8 cellular contexts compared by ENCODE assay signal in the genomic region with DNA sequence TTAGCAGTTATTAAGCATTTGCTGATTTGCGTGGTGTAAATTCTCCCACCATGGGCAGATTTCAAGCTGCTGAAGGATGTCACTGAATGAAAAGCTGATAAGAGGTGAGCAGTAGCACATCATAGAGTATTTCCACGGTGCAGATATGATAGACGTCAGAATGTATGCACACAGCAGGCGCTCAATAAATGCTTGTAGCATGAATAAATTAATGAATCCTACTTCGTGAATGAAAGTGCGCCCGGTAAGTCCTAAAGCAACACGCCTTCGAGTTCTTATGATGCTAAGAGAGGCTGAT. TPM values are rescaled to one million over a fixed set of nuclear protein-coding genes. Genes with fewer than 3 reads are reported as not detected.
DNase-seq lines count a peak whose midpoint lies in the region; ATAC-seq and TF ChIP-seq lines count a peak whose summit lies in the region.

No MANE protein-coding gene starts in this region.

- H3K4me3 ChIP-seq in GM23338 = peak overlapping the region; percentile 49
- peak overlapping the region in 1 of 2 donors; percentile 49 for H3K4me3 ChIP-seq in foreskin fibroblast (ENCODE audit: low read depth in 1 of 2, low read length in 2 of 2)
- peak overlapping the region; percentile 5 to 79 (median 63) for H3K4me3 ChIP-seq in skin epidermis

- TF ChIP-seq CTCF in GM23338 (conservative IDR thresholded peaks at IDR 0.05; ENCODE audit: low read depth in 2 of 2) (no peak), foreskin fibroblast (IDR thresholded peaks at IDR 0.05; ENCODE audit: low read depth, low read length) (peak; percentile 8)

- intact Hi-C loops in left colon (cut with DNase I, micrococcal nuclease) = no loop called here

- H3K27ac Mint-ChIP-seq in GM23338 (peak overlapping the region; percentile 19), T-cell (no peak overlapping the region)

- no peak for DNase-seq in GM23338 (ENCODE audit: low spot score)
- no peak for DNase-seq in T-cell
- no peak for DNase-seq in foreskin fibroblast
- no peak for DNase-seq in left colon
- no peak for DNase-seq in HPDE6-E6E7 (ENCODE audit: extremely low spot score)
- DNase-seq in 8988T = no peak

- H3F3A ChIP-seq in GM23338 (replicated peaks; ENCODE audit: low read depth) = peaks cover 6% of the 10 kb centered on the region

- H3K9me2 ChIP-seq in GM23338 (ENCODE audit: insufficient read depth) = no peaks in the 10 kb centered on the region

- H3K9me3 Mint-ChIP-seq in GM23338 = no peaks in the 10 kb centered on the region
- H3K9me3 Mint-ChIP-seq in T-cell = no peaks in the 10 kb centered on the region

- peaks cover 2% of the 10 kb centered on the region for H3K27me3 Mint-ChIP-seq in GM23338 (ENCODE audit: insufficient read depth, low read depth, poor library complexity)
- H3K27me3 Mint-ChIP-seq in T-cell = no peaks in the 10 kb centered on the region

- H3K36me3 Mint-ChIP-seq in GM23338 (ENCODE audit: low read depth) = peaks cover 11% of the 10 kb centered on the region
- peaks cover 15% of the 10 kb centered on the region for H3K36me3 Mint-ChIP-seq in T-cell

- H3K27ac ChIP-seq in GM23338 (ENCODE audit: low read depth) (peak overlapping the region; percentile 70), skin epidermis (peak overlapping the region in 1 of 21 experiments; percentile 35)

- H3K4me1 ChIP-seq in GM23338 (ENCODE audit: insufficient read depth) = peaks cover 22% of the 10 kb centered on the region

- no peaks in the 10 kb centered on the region for H3K27me3 ChIP-seq in GM23338 (ENCODE audit: insufficient read depth)

- peak overlapping the region; percentile 74 for H3K4me2 ChIP-seq in GM23338

- CTCF ChIA-PET in T-cell (lab: Charles Lee) = no interaction called here

- H4K20me1 ChIP-seq in GM23338 (replicated peaks; ENCODE audit: insufficient read depth) = 0 out of 2 replicates have a peak, but pooled peaks cover 10% of the 10 kb centered on the region

- H3K4me1 Mint-ChIP-seq in GM23338 (peaks cover 18% of the 10 kb centered on the region), T-cell (peaks cover 30 to 37% (median 30%) of the 10 kb centered on the region in 3 donors)

- H2AFZ ChIP-seq in GM23338 = peak overlapping the region; percentile 43

- H3K4me3 Mint-ChIP-seq in GM23338 (peak overlapping the region; percentile 53), T-cell (peak overlapping the region; percentile 54 to 63 (median 58))

- ATAC-seq in GM23338 (no peak), T-cell (replicated peaks in 1 of 4) (peak in 1 of 4 experiments; percentile 26), left colon (no peak), HG03342 (IDR thresholded peaks at IDR 0.05; ENCODE audit: unreplicated experiment) (no peak)

- H3K36me3 ChIP-seq in GM23338 (ENCODE audit: insufficient read depth) = peaks cover 7% of the 10 kb centered on the region; the same call in 1 of the 2 replicates

- POLR2A ChIA-PET in T-cell (lab: Charles Lee) = interaction anchor here in 1 of 2 donors (0.6 kb wide), 1 partner anchor 533 kb away, joined by 6 read pairs; a partner anchor contains a TSS

- peaks cover 41% of the 10 kb centered on the region for H3K79me2 ChIP-seq in GM23338 (replicated peaks; ENCODE audit: insufficient read depth)

TF ChIP-seq in GM23338, 12 proteins besides CTCF, POLR2A, EP300 and RAD21:
- no peak for TF ChIP-seq NANOG (IDR thresholded peaks at IDR 0.05; ENCODE audit: borderline replicate concordance)
- peak; percentile 23; the same call in 1 of the 2 replicates for TF ChIP-seq CREB1 (CRISPR knock-in tag; IDR thresholded peaks at IDR 0.05; ENCODE audit: low read depth)

RNA-seq across cellular contexts. Expression of a gene that starts 0.5 kb away (rescaled TPM):
- total RNA-seq in GM23338 (2014; rRNA removed; shearing (Covaris generic)) = 28.6 and 31.6 TPM in 2 replicates
- polyA plus RNA-seq in GM23338 (2016; fragmentation: Nextera tagmentation; extraction: Ambion mirVana) = 13.0 and 13.7 TPM in 2 replicates
- total RNA-seq in T-cell (10 to 100 TPM; 21.1 to 52.1 (median 34.1) TPM), left colon (10 to 100 TPM; 11.0 to 12.4 TPM)

RNA-seq across cellular contexts. Expression of a gene that starts 10.1 kb away (rescaled TPM):
- total RNA-seq in GM23338 (2014; rRNA removed; shearing (Covaris generic)) = 82.1 and 98.0 TPM in 2 replicates
- polyA plus RNA-seq in GM23338 (2016; fragmentation: Nextera tagmentation; extraction: Ambion mirVana) = 20.7 and 22.8 TPM in 2 replicates
- total RNA-seq in T-cell (10 to 100 TPM; 41.7 to 45.1 (median 43.6) TPM), left colon (10 to 100 TPM; 31.0 to 40.1 TPM)
